Comparison of ENCODE assay signal across 17 cellular contexts in the genomic region with DNA sequence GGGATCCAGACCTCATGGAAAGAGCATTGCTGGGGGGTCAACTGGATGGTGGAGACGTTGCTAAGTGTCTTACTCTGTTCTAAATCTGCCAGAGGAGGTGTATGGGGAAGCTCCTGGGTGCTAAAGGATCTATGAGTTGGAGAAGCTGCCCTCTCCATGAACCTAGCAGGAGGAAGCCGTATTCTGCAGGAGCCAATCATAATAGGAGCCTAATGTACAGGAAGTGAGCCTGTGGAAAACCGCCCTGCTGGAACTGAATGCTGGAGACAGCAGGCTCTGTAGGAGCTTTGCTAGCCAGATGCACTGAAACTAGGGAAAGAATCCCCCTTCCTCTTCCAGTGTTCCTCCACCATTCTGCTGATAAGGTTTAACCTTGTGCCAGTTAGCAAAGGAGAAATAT. TPM values are rescaled to one million over a fixed set of nuclear protein-coding genes. Genes with fewer than 3 reads are reported as not detected.
DNase-seq lines count a peak whose midpoint lies in the region; ATAC-seq and TF ChIP-seq lines count a peak whose summit lies in the region.
"Had no signal": no experiment of that assay in that cellular context is flagged by ENCODE, and none has a peak within 500 bp of the region (broad histone marks: within the 10 kb centered on the region; RNA-seq: fewer than 3 reads in every experiment).

No MANE protein-coding gene starts in this region.

- peaks cover 97% of the 10 kb centered on the region for H3K79me2 ChIP-seq in SK-N-SH (ENCODE audit: insufficient read depth)

- H3K4me1 ChIP-seq in SK-N-SH (ENCODE audit: control insufficient read depth in 1 of 2, insufficient read depth in 2 of 2, low read depth in 1 of 2, low read length in 1 of 2) (peaks cover 5 to 19% of the 10 kb centered on the region in 2 experiments; a peak in 3 of 4 replicates), heart left ventricle (peaks cover 0 to 28% (median 22%) of the 10 kb centered on the region in 12 donors), upper lobe of right lung (no peaks in the 10 kb centered on the region)

- POLR2A ChIA-PET in SK-N-SH (lab: Yijun Ruan, JAX), result no interaction called here

- peaks cover 36% of the 10 kb centered on the region for H3K36me3 Mint-ChIP-seq in activated naive CD4-positive, alpha-beta T cell treated with anti-CD3 and anti-CD28 coated beads, Interleukin-2, amount 10 ng/mL, durations not matched to agents 7 days and 5 days
- H3K36me3 Mint-ChIP-seq in activated naive CD4-positive, alpha-beta T cell treated with anti-CD3 and anti-CD28 coated beads, Interleukin-2, amount 50 U/mL, for 72 hours, result peaks cover 20 to 31% of the 10 kb centered on the region in 2 donors

- no peaks in the 10 kb centered on the region for H3K27me3 ChIP-seq in SK-N-SH (ENCODE audit: insufficient read depth)
- no peaks in the 10 kb centered on the region for H3K27me3 ChIP-seq in heart left ventricle
- H3K27me3 ChIP-seq in upper lobe of right lung, result no peaks in the 10 kb centered on the region

- CTCF ChIA-PET in activated naive CD4-positive, alpha-beta T cell treated with anti-CD3 and anti-CD28 coated beads, Interleukin-2, amount 10 ng/mL, durations not matched to agents 7 days and 5 days (lab: Charles Lee), result no interaction called here
- CTCF ChIA-PET in SK-N-SH (lab: Yijun Ruan, JAX), result interaction anchor here (0.6 to 1.6 kb wide), 3 partner anchors 12 to 21 kb away, joined by 3 to 6 read pairs (median 3); a partner anchor contains a TSS

- peak overlapping the region; percentile 28 for H3K27ac Mint-ChIP-seq in activated naive CD4-positive, alpha-beta T cell treated with anti-CD3 and anti-CD28 coated beads, Interleukin-2, amount 10 ng/mL, durations not matched to agents 7 days and 5 days
- no peak overlapping the region for H3K27ac Mint-ChIP-seq in activated naive CD4-positive, alpha-beta T cell treated with anti-CD3 and anti-CD28 coated beads, Interleukin-2, amount 50 U/mL, for 72 hours
- H3K27ac Mint-ChIP-seq: IgD-negative memory B cell; T-helper 1 cell treated with Interleukin-12 subunit alpha and Interleukin-12 subunit beta and Interleukin-4 antibody, amounts not matched to agents 30 μg/mL and 1 μg/mL, for 36 hours had no signal

- TF ChIP-seq CTCF in SK-N-SH (IDR thresholded peaks at IDR 0.05) (no peak), heart left ventricle (IDR thresholded peaks at IDR 0.05) (no peak), upper lobe of right lung (IDR thresholded peaks at IDR 0.05) (no peak)

- H3K9me2 ChIP-seq in SK-N-SH, result no peaks in the 10 kb centered on the region

- H3K4me3 ChIP-seq in SK-N-SH (ENCODE audit: low read depth in 2 of 2, low read length in 1 of 2) (no peak overlapping the region), heart left ventricle (no peak overlapping the region), upper lobe of right lung (no peak overlapping the region)
- H3K4me3 ChIP-seq: GM12878 had no signal

- no peaks in the 10 kb centered on the region for H3K27me3 Mint-ChIP-seq in activated naive CD4-positive, alpha-beta T cell treated with anti-CD3 and anti-CD28 coated beads, Interleukin-2, amount 10 ng/mL, durations not matched to agents 7 days and 5 days
- H3K27me3 Mint-ChIP-seq: IgD-negative memory B cell had no signal

- H3K4me2 ChIP-seq in SK-N-SH, result no peak overlapping the region

- H3K9me3 ChIP-seq in SK-N-SH (no peaks in the 10 kb centered on the region), heart left ventricle (no peaks in the 10 kb centered on the region), upper lobe of right lung (no peaks in the 10 kb centered on the region)

- peaks cover 9% of the 10 kb centered on the region for H3F3A ChIP-seq in SK-N-SH (replicated peaks; ENCODE audit: insufficient read depth)

- ATAC-seq in activated naive CD4-positive, alpha-beta T cell treated with anti-CD3 and anti-CD28 coated beads, Interleukin-2, amount 50 U/mL, for 72 hours, result no peak
- ATAC-seq in heart left ventricle, result peak; percentile 38 to 77 (median 70)
- peak; percentile 84 for ATAC-seq in upper lobe of right lung
- no peak for ATAC-seq in GM21825 (IDR thresholded peaks at IDR 0.05; ENCODE audit: unreplicated experiment)
- ATAC-seq: GM12878; stimulated activated naive CD8-positive, alpha-beta T cell treated with anti-CD3 and anti-CD28 coated beads, Interleukin-15, Interleukin-2, amounts not matched to agents 100 U/mL and 50 U/mL, for 24 hours had no signal

- no peak overlapping the region for H2AFZ ChIP-seq in SK-N-SH (ENCODE audit: low read depth)

- H3K9ac ChIP-seq in SK-N-SH, result no peak overlapping the region

- no peak for TF ChIP-seq EP300 in SK-N-SH (IDR thresholded peaks at IDR 0.05; ENCODE audit: borderline replicate concordance in 1 of 2, low read depth in 1 of 2, low read length in 1 of 2)

- WGBS in SK-N-SH (ENCODE audit: low lambda C conversion rate), result 96% methylated on average over 3 of the region's 3 CpGs
- WGBS in heart left ventricle, 4 donors, result 32 to 57% (median 37%) methylated on average over 3 of the region's 3 CpGs

- TF ChIP-seq RAD21 in SK-N-SH (IDR thresholded peaks at IDR 0.05; ENCODE audit: low read length), result no peak

- H3K27ac ChIP-seq in SK-N-SH (ENCODE audit: low read depth in 2 of 2, low read length in 1 of 2), result peak overlapping the region; percentile 18 to 34; a peak in 3 of 4 replicates
- peak overlapping the region in 2 of 12 donors; percentile 30 to 40 for H3K27ac ChIP-seq in heart left ventricle
- H3K27ac ChIP-seq in upper lobe of right lung, result no peak overlapping the region

- intact Hi-C loops in heart left ventricle (cut with DNase I), result no loop called here
- intact Hi-C loops in upper lobe of right lung (cut with DNase I), result no loop called here

- TF ChIP-seq POLR2A in heart left ventricle (IDR thresholded peaks at IDR 0.05), result no peak

- H4K20me1 ChIP-seq in SK-N-SH (ENCODE audit: insufficient read depth), result peaks cover 21% of the 10 kb centered on the region; the same call in 1 of the 2 replicates

- no peaks in the 10 kb centered on the region for H3K9me3 Mint-ChIP-seq in activated naive CD4-positive, alpha-beta T cell treated with anti-CD3 and anti-CD28 coated beads, Interleukin-2, amount 10 ng/mL, durations not matched to agents 7 days and 5 days
- no peaks in the 10 kb centered on the region for H3K9me3 Mint-ChIP-seq in activated naive CD4-positive, alpha-beta T cell treated with anti-CD3 and anti-CD28 coated beads, Interleukin-2, amount 50 U/mL, for 72 hours
- H3K9me3 Mint-ChIP-seq: neural crest cell; T-helper 1 cell treated with Interleukin-12 subunit alpha and Interleukin-12 subunit beta and Interleukin-4 antibody, amounts not matched to agents 30 μg/mL and 1 μg/mL, for 36 hours had no signal

- H3K4me3 Mint-ChIP-seq in activated naive CD4-positive, alpha-beta T cell treated with anti-CD3 and anti-CD28 coated beads, Interleukin-2, amount 10 ng/mL, durations not matched to agents 7 days and 5 days, result no peak overlapping the region
- H3K4me3 Mint-ChIP-seq: IgD-negative memory B cell; neural crest cell; T-helper 1 cell treated with Interleukin-12 subunit alpha and Interleukin-12 subunit beta and Interleukin-4 antibody, amounts not matched to agents 30 μg/mL and 1 μg/mL, for 36 hours had no signal

- H3K4me1 Mint-ChIP-seq in activated naive CD4-positive, alpha-beta T cell treated with anti-CD3 and anti-CD28 coated beads, Interleukin-2, amount 10 ng/mL, durations not matched to agents 7 days and 5 days, result peaks cover 47% of the 10 kb centered on the region

- no peak for DNase-seq in activated naive CD4-positive, alpha-beta T cell treated with anti-CD3 and anti-CD28 coated beads, Interleukin-2, amount 10 ng/mL, durations not matched to agents 7 days and 5 days
- no peak for DNase-seq in activated naive CD4-positive, alpha-beta T cell treated with anti-CD3 and anti-CD28 coated beads, Interleukin-2, amount 50 U/mL, for 72 hours (ENCODE audit: low spot score in 2 of 2)
- DNase-seq in SK-N-SH (peak; percentile 31), heart left ventricle (peak in 2 of 5 donors; percentile 23 to 37), upper lobe of right lung (no peak), NCI-H2029 treated with DMSO at 0.1 percent for 48 hours (lab: John Stamatoyannopoulos, UW) (no peak), H4 (ENCODE audit: low spot score) (no peak)
- DNase-seq: activated T-cell treated with anti-CD3 and anti-CD28 coated beads, Interleukin-2, amount 50 U/mL, for 1 hour; NCI-H524 treated with DMSO at 0.1 percent for 48 hours; stimulated activated CD4-positive, alpha-beta T cell treated with anti-CD3 and anti-CD28 coated beads, Interleukin-15, amount 100 ng/mL, for 24 hours; stimulated activated naive CD8-positive, alpha-beta T cell treated with anti-CD3 and anti-CD28 coated beads, Interleukin-15, Interleukin-2, amounts not matched to agents 100 U/mL and 50 U/mL, for 24 hours had no signal

- peaks cover 0 to 12% of the 10 kb centered on the region in 2 experiments for H3K36me3 ChIP-seq in SK-N-SH (replicated peaks in 1 of 2; ENCODE audit: control insufficient read depth in 1 of 2, insufficient read depth in 2 of 2, low read length in 1 of 2)
- peaks cover 0 to 34% (median 4%) of the 10 kb centered on the region in 9 donors for H3K36me3 ChIP-seq in heart left ventricle
- peaks cover 4% of the 10 kb centered on the region for H3K36me3 ChIP-seq in upper lobe of right lung

RNA-seq across cellular contexts. Expression of a gene that starts 10.9 kb away (rescaled TPM):
- total RNA-seq in activated naive CD4-positive, alpha-beta T cell treated with anti-CD3 and anti-CD28 coated beads, Interleukin-2, amount 50 U/mL, for 72 hours, result 10 to 100 TPM; 33.7 to 37.5 TPM
- 2.8 and 3.2 TPM in 2 replicates for polyA plus RNA-seq in SK-N-SH (2012; rRNA removed)
- 3.6 and 4.0 TPM in 2 replicates for polyA plus RNA-seq in SK-N-SH (2012; cell fraction: cytosol; rRNA removed)
- 3.3 and 6.8 TPM in 2 replicates for polyA plus RNA-seq in SK-N-SH (2012; cell fraction: nucleus; rRNA removed)
- 10 to 100 TPM in 8 of 9 donors, 1 to 10 TPM in 1; 8.4 to 16.2 (median 12.3) TPM for total RNA-seq in heart left ventricle
- polyA plus RNA-seq in heart left ventricle, result 1 to 10 TPM; 4.4 to 6.5 TPM
- total RNA-seq in upper lobe of right lung, result 16.5 TPM
- total RNA-seq in H4 (2014; rRNA removed; shearing (Covaris generic)), result 4.1 and 5.1 TPM in 2 replicates

RNA-seq across cellular contexts. Expression of a gene that starts 20.9 kb away (rescaled TPM):
- total RNA-seq in activated naive CD4-positive, alpha-beta T cell treated with anti-CD3 and anti-CD28 coated beads, Interleukin-2, amount 50 U/mL, for 72 hours, result 10 to 100 TPM; 57.5 to 76.8 TPM
- polyA plus RNA-seq in SK-N-SH (2012; rRNA removed) (8.5 and 8.9 TPM in 2 replicates), heart left ventricle (10 to 100 TPM in 1 of 2 donors, 1 to 10 TPM in 1; 9.1 to 24.6 TPM)
- 8.1 and 10.7 TPM in 2 replicates for polyA plus RNA-seq in SK-N-SH (2012; cell fraction: cytosol; rRNA removed)
- polyA plus RNA-seq in SK-N-SH (2012; cell fraction: nucleus; rRNA removed), result 31.1 and 33.6 TPM in 2 replicates
- total RNA-seq in heart left ventricle (10 to 100 TPM; 17.6 to 38.0 (median 24.4) TPM), upper lobe of right lung (35.1 TPM)
- total RNA-seq in H4 (2014; rRNA removed; shearing (Covaris generic)), result 4.1 and 8.7 TPM in 2 replicates

RNA-seq across cellular contexts. Expression of a gene that starts 53.7 kb away (rescaled TPM):
- total RNA-seq in activated naive CD4-positive, alpha-beta T cell treated with anti-CD3 and anti-CD28 coated beads, Interleukin-2, amount 50 U/mL, for 72 hours, result not detected
- not detected in 2 replicates for polyA plus RNA-seq in SK-N-SH (2012; rRNA removed)
- polyA plus RNA-seq in SK-N-SH (2012; cell fraction: cytosol; rRNA removed), result not detected in 2 replicates
- not detected in 2 replicates for polyA plus RNA-seq in SK-N-SH (2012; cell fraction: nucleus; rRNA removed)
- total RNA-seq in heart left ventricle, result not detected
- not detected for polyA plus RNA-seq in heart left ventricle
- not detected for total RNA-seq in upper lobe of right lung
- total RNA-seq in H4 (2014; rRNA removed; shearing (Covaris generic)), result not detected in 2 replicates
- total RNA-seq: GM12878, neural crest cell had no signal
- polyA plus RNA-seq: BJ, GM12878, IgD-negative memory B cell had no signal

Comparison
In these comparisons a context has a peak if more than half of its experiments do, and no peak if none do; other contexts are left out.
1. ATAC-seq: peak in heart left ventricle (4 of 4) and upper lobe of right lung (single experiment); none in activated naive CD4-positive, alpha-beta T cell treated with anti-CD3 and anti-CD28 coated beads, Interleukin-2, amount 50 U/mL, for 72 hours (0 of 2) and GM21825 (single experiment).